ENCODE assay signal across 8 cellular contexts in the genomic region with DNA sequence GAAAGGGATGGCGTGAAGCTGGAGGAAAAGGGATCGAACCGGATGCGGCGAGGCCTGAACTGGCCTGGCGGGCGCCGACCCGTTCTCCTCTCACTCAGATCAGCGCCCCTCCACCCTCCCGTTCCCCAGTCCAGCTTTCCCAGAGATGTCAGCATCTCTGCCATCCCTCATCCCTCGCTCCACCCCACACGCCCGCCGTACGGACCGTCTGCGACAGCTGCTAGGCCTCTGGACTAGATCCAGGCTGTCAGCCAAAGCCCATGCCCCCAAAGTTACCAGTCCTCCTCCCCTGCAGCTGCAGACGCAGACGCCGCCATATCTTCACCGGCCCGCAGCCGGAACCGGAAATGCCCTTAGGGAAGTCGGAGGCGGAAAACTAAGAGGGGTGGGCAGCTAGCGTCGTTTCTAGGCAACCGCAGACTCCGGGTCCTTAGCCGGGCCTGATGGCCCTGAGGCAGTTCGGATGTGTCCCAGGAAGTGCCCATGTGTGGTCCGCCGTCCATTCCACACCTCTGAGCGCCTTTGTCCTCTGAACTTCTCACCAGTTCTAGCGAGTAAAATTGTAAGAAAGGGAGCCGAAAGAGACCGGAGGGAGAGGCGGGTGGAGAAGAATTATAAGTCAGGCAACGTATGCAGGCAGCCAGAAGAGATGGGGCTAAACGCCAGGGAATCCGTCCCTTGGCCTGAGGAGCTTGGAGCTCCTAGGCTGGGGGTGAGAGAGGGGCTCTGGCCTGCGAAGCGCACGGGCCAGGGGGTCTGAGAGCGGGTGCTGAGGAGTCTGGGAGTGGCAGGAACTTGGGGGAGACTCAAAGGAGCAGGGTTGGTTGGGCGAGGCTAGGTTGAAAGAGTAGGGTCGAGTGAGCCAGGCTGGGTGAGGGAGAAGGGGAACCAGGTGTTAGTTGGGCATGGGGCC. TPM values are rescaled to one million over a fixed set of nuclear protein-coding genes. Genes with fewer than 3 reads are reported as not detected.
DNase-seq lines count a peak whose midpoint lies in the region; ATAC-seq and TF ChIP-seq lines count a peak whose summit lies in the region.

A gene with protein sequence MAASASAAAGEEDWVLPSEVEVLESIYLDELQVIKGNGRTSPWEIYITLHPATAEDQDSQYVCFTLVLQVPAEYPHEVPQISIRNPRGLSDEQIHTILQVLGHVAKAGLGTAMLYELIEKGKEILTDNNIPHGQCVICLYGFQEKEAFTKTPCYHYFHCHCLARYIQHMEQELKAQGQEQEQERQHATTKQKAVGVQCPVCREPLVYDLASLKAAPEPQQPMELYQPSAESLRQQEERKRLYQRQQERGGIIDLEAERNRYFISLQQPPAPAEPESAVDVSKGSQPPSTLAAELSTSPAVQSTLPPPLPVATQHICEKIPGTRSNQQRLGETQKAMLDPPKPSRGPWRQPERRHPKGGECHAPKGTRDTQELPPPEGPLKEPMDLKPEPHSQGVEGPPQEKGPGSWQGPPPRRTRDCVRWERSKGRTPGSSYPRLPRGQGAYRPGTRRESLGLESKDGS (minus strand): TSS at position 349 of the 913 bp plus-strand sequence. CDS start 32 bp downstream, at position 317.
Gene STK36, plus strand, starts transcription at position 433 of the 913 bp plus-strand sequence. CDS start 744 bp downstream, outside the sequence.

- peaks cover 3% of the 10 kb centered on the region for H3K36me3 Mint-ChIP-seq in activated CD4-positive, alpha-beta memory T cell treated with anti-CD3 and anti-CD28 coated beads for 36 hours

- no peaks in the 10 kb centered on the region for H3K9me3 Mint-ChIP-seq in activated CD4-positive, alpha-beta memory T cell treated with anti-CD3 and anti-CD28 coated beads for 36 hours

- H3K4me1 ChIP-seq in right lobe of liver, result peaks cover 0 to 15% (median 4%) of the 10 kb centered on the region in 4 donors

- H3K27me3 ChIP-seq in dorsolateral prefrontal cortex (no peaks in the 10 kb centered on the region), right lobe of liver (no peaks in the 10 kb centered on the region)

- no peaks in the 10 kb centered on the region for H3K9me3 ChIP-seq in right lobe of liver

- CTCF ChIA-PET in activated CD4-positive, alpha-beta memory T cell treated with anti-CD3 and anti-CD28 coated beads for 36 hours (lab: Charles Lee), result interaction anchor here (0.6 to 5.2 kb wide), 9 partner anchors 10 to 226 kb away, joined by 3 to 38 read pairs (median 7); partner anchors contain the start of genes BCS1L, TTLL4 and ZNF142

- under 1% methylated on average over 35 of the region's 49 CpGs for WGBS in right lobe of liver (ENCODE audit: insufficient coverage, low coverage, low lambda C conversion rate, missing lambda C conversion rate)

- H3K27me3 Mint-ChIP-seq in activated CD4-positive, alpha-beta memory T cell treated with anti-CD3 and anti-CD28 coated beads for 36 hours, result no peaks in the 10 kb centered on the region

- intact Hi-C loops in activated CD4-positive, alpha-beta memory T cell treated with anti-CD3 and anti-CD28 coated beads for 36 hours (cut with micrococcal nuclease), result loop anchor here (1.0 to 5.0 kb wide), 3 partner anchors 13 to 275 kb away; partner anchors contain the start of genes BCS1L, CTDSP1, TTLL4 and ZNF142
- intact Hi-C loops in dorsolateral prefrontal cortex (cut with DNase I) (no loop called here), right lobe of liver (cut with DNase I) (no loop called here)

- peak in 21 of 56 donors; percentile 10 to 54 (median 19) for TF ChIP-seq CTCF in dorsolateral prefrontal cortex (IDR thresholded peaks at IDR 0.05 in 54 of 56, conservative IDR thresholded peaks at IDR 0.05 in 2 of 56; ENCODE audit: low read depth in 1 of 56, partially characterized antibody in 56 of 56)
- no peak for TF ChIP-seq CTCF in right lobe of liver (IDR thresholded peaks at IDR 0.05)

- ATAC-seq in GM19395 (IDR thresholded peaks at IDR 0.05; ENCODE audit: unreplicated experiment), result peak; percentile 100
- peak; percentile 77 for ATAC-seq in HG03558 (IDR thresholded peaks at IDR 0.05; ENCODE audit: extremely low read depth, unreplicated experiment)
- ATAC-seq in right lobe of liver, result peak; percentile 97 to 99 (median 99)

- DNase-seq in CD1c-positive myeloid dendritic cell (ENCODE audit: extremely low spot score) (peak; percentile 85), NCI-H82 (lab: John Stamatoyannopoulos, UW) (peak; percentile 94), dorsolateral prefrontal cortex (peak; percentile 77 to 94 (median 91)), right lobe of liver (peak; percentile 84 to 90 (median 89))
- DNase-seq in activated CD4-positive, alpha-beta memory T cell treated with anti-CD3 and anti-CD28 coated beads for 36 hours, result peak; percentile 90
- DNase-seq in stimulated activated CD4-positive, alpha-beta T cell treated with anti-CD3 and anti-CD28 coated beads, Interleukin-4, amount 100 ng/mL, for 4 hours, result peak; percentile 74 to 81

- peak within 1 kb of the TSS; percentile 96 for H3K4me3 Mint-ChIP-seq in activated CD4-positive, alpha-beta memory T cell treated with anti-CD3 and anti-CD28 coated beads for 36 hours

- H3K4me1 Mint-ChIP-seq in activated CD4-positive, alpha-beta memory T cell treated with anti-CD3 and anti-CD28 coated beads for 36 hours (ENCODE audit: low read depth), result peaks cover 22% of the 10 kb centered on the region

- H3K27ac ChIP-seq in dorsolateral prefrontal cortex (peak within 1 kb of the TSS in 58 of 59 donors; percentile 13 to 94 (median 78)), right lobe of liver (peak within 1 kb of the TSS; percentile 16 to 55 (median 30))

- H3K4me3 ChIP-seq in dorsolateral prefrontal cortex, result peak within 1 kb of the TSS; percentile 59 to 98 (median 88)
- peak within 1 kb of the TSS; percentile 58 to 90 (median 75) for H3K4me3 ChIP-seq in right lobe of liver

- H3K27ac Mint-ChIP-seq in activated CD4-positive, alpha-beta memory T cell treated with anti-CD3 and anti-CD28 coated beads for 36 hours, result peak within 1 kb of the TSS; percentile 89

- TF ChIP-seq POLR2A in right lobe of liver (IDR thresholded peaks at IDR 0.05), result peak; percentile 52

- peaks cover 0 to 17% (median 8%) of the 10 kb centered on the region in 4 donors for H3K36me3 ChIP-seq in right lobe of liver

- POLR2A ChIA-PET in activated CD4-positive, alpha-beta memory T cell treated with anti-CD3 and anti-CD28 coated beads for 36 hours (lab: Charles Lee), result interaction anchor here (0.9 to 4.0 kb wide), 4 partner anchors 12 to 225 kb away, joined by 3 to 50 read pairs (median 4); partner anchors contain the start of genes BCS1L and ZNF142

RNA-seq across cellular contexts. Expression of the first gene that starts in this region (rescaled TPM):
- total RNA-seq in activated CD4-positive, alpha-beta memory T cell treated with anti-CD3 and anti-CD28 coated beads for 36 hours, result 10 to 100 TPM; 15.2 to 15.6 TPM
- total RNA-seq in dorsolateral prefrontal cortex, result 10 to 100 TPM; 13.3 to 46.1 (median 29.1) TPM
- total RNA-seq in right lobe of liver, result 10 to 100 TPM in 1 of 6 experiments, 1 to 10 TPM in 5; 7.7 to 11.1 (median 9.1) TPM

RNA-seq across cellular contexts. Expression of gene STK36, which starts in this region (rescaled TPM):
- total RNA-seq in activated CD4-positive, alpha-beta memory T cell treated with anti-CD3 and anti-CD28 coated beads for 36 hours, result 10 to 100 TPM; 15.9 to 19.0 TPM
- total RNA-seq in dorsolateral prefrontal cortex, result 100 to 1,000 TPM in 18 of 120 experiments, 10 to 100 TPM in 102; 35.1 to 141 (median 75.9) TPM
- total RNA-seq in right lobe of liver, result 10 to 100 TPM in 5 of 6 experiments, 1 to 10 TPM in 1; 9.2 to 14.0 (median 12.7) TPM

Comparison
In these comparisons a context has a peak if more than half of its experiments do, and no peak if none do; other contexts are left out.
1. Peak in every context shown above with its lines: DNase-seq, ATAC-seq, H3K4me3 ChIP-seq and H3K27ac ChIP-seq.